In genomic region chr6:97790926-97791590, GRCh38 we compare ENCODE assay signal across 15 cellular contexts.
DNase-seq lines count a peak whose midpoint lies in the region; ATAC-seq and TF ChIP-seq lines count a peak whose summit lies in the region.
"Had no signal": no experiment of that assay in that cellular context is flagged by ENCODE, and none has a peak within 500 bp of the region (broad histone marks: within the 10 kb centered on the region; RNA-seq: fewer than 3 reads in every experiment).

No MANE protein-coding gene starts in this region.

- no peak overlapping the region for H3K4ac ChIP-seq in H9 (ENCODE audit: low read depth, low read length)
- H3K4ac ChIP-seq in neuronal stem cell (ENCODE audit: low read length): peak overlapping the region; percentile 89

- H3K56ac ChIP-seq in H9 (ENCODE audit: insufficient read length, low read depth, low read length): no peak overlapping the region

- POLR2A ChIA-PET in WTC11 (lab: Charles Lee): no interaction called here

- H2BK20ac ChIP-seq in H9 (ENCODE audit: low read depth, low read length, poor library complexity, severe bottlenecking): no peak overlapping the region

- no peaks in the 10 kb centered on the region for H3K4me1 ChIP-seq in H9 (ENCODE audit: insufficient read depth, low read length)
- H3K4me1 ChIP-seq in neuronal stem cell (ENCODE audit: control insufficient read depth in 2 of 2, insufficient read depth in 1 of 2, low read depth in 1 of 2, low read length in 2 of 2): no peaks in the 10 kb centered on the region
- H3K4me1 ChIP-seq in upper lobe of right lung: no peaks in the 10 kb centered on the region
- no peaks in the 10 kb centered on the region for H3K4me1 ChIP-seq in colonic mucosa
- no peaks in the 10 kb centered on the region for H3K4me1 ChIP-seq in body of pancreas
- H3K4me1 ChIP-seq: BE2C had no signal

- TF ChIP-seq CTCF in H9 (conservative IDR thresholded peaks at IDR 0.05): no peak
- TF ChIP-seq CTCF in WTC11 (IDR thresholded peaks at IDR 0.05): no peak
- no peak for TF ChIP-seq CTCF in upper lobe of right lung (IDR thresholded peaks at IDR 0.05)
- no peak for TF ChIP-seq CTCF in colonic mucosa (IDR thresholded peaks at IDR 0.05)
- no peak for TF ChIP-seq CTCF in body of pancreas (IDR thresholded peaks at IDR 0.05)

- CTCF ChIA-PET in WTC11 (lab: Charles Lee): no interaction called here

- H3K79me1 ChIP-seq in H9 (ENCODE audit: insufficient read depth, low read depth, low read length, poor library complexity, severe bottlenecking) (no peaks in the 10 kb centered on the region), neuronal stem cell (ENCODE audit: low read depth, low read length) (no peaks in the 10 kb centered on the region)

- H2BK15ac ChIP-seq in H9 (ENCODE audit: low read depth, low read length) (0 out of 2 replicates have a peak overlapping the region, but pooled peaks have one; percentile 52), neuronal stem cell (ENCODE audit: low read length) (peak overlapping the region; percentile 56)

- H3K36me3 Mint-ChIP-seq in H9 (ENCODE audit: insufficient read depth in 1 of 3, low read depth in 3 of 3) (peaks cover 24 to 100% (median 65%) of the 10 kb centered on the region in 3 experiments), WTC11 (peaks cover 100% of the 10 kb centered on the region)
- H3K36me3 Mint-ChIP-seq: CD4-positive, alpha-beta memory T cell had no signal

- H3K36me3 ChIP-seq in neuronal stem cell (replicated peaks in 1 of 2; ENCODE audit: control insufficient read depth in 2 of 2, insufficient read depth in 2 of 2, low read length in 2 of 2): no peaks in the 10 kb centered on the region
- H3K36me3 ChIP-seq in upper lobe of right lung: no peaks in the 10 kb centered on the region
- no peaks in the 10 kb centered on the region for H3K36me3 ChIP-seq in colonic mucosa
- H3K36me3 ChIP-seq in body of pancreas (replicated peaks in 1 of 2; ENCODE audit: insufficient read depth in 1 of 2, low read depth in 2 of 2): no peaks in the 10 kb centered on the region
- H3K36me3 ChIP-seq: BE2C had no signal

- H4K20me1 ChIP-seq in H9 (ENCODE audit: control insufficient read depth, insufficient read depth, insufficient read length): no peaks in the 10 kb centered on the region

- H3K4me2 ChIP-seq in H9 (ENCODE audit: insufficient read depth, insufficient read length, low read length) (no peak overlapping the region), neuronal stem cell (ENCODE audit: insufficient read depth, low read length, poor library complexity, severe bottlenecking) (no peak overlapping the region)

- H3K4me1 Mint-ChIP-seq in H9: peaks cover 0 to 15% of the 10 kb centered on the region in 2 experiments; a peak in 2 of 4 replicates
- H3K4me1 Mint-ChIP-seq in WTC11: peaks cover 38% of the 10 kb centered on the region
- H3K4me1 Mint-ChIP-seq: CD4-positive, alpha-beta memory T cell had no signal

- H3K23ac ChIP-seq in H9 (ENCODE audit: insufficient read length, low read depth, low read length) (no peak overlapping the region), neuronal stem cell (ENCODE audit: low read depth, low read length, poor library complexity) (peak overlapping the region; percentile 60)

- H4K8ac ChIP-seq in H9 (replicated peaks; ENCODE audit: insufficient read length, low read depth, low read length): no peak overlapping the region
- peak overlapping the region; percentile 70 for H4K8ac ChIP-seq in neuronal stem cell (ENCODE audit: low read depth, low read length)

- H3K79me2 ChIP-seq in H9 (ENCODE audit: insufficient read depth, low read length): no peaks in the 10 kb centered on the region; the same call in 1 of the 2 replicates

- H2BK120ac ChIP-seq in H9 (ENCODE audit: low read depth, low read length, poor library complexity, severe bottlenecking) (no peak overlapping the region), neuronal stem cell (ENCODE audit: low read depth, low read length) (no peak overlapping the region)

- TF ChIP-seq POLR2A in body of pancreas (IDR thresholded peaks at IDR 0.05): no peak

- no peaks in the 10 kb centered on the region for H3K23me2 ChIP-seq in H9 (ENCODE audit: insufficient read length, low read depth, low read length, poor library complexity, severe bottlenecking)

- no peak overlapping the region for H2AK5ac ChIP-seq in H9 (ENCODE audit: insufficient read length, low read length)
- H2AK5ac ChIP-seq in neuronal stem cell (ENCODE audit: low read depth, low read length): peak overlapping the region; percentile 65

- H3K27ac Mint-ChIP-seq in H9 (no peak overlapping the region; a peak in 1 of 7 replicates), WTC11 (no peak overlapping the region)

- H2AFZ ChIP-seq in H9 (ENCODE audit: low read length) (no peak overlapping the region), neuronal stem cell (ENCODE audit: low read length) (no peak overlapping the region)
- H2AFZ ChIP-seq: GM23248 had no signal

- H3K4me3 ChIP-seq in neuronal stem cell (ENCODE audit: low read length in 2 of 2): peak overlapping the region in 1 of 2 donors; percentile 69
- H3K4me3 ChIP-seq in upper lobe of right lung: no peak overlapping the region
- H3K4me3 ChIP-seq in colonic mucosa: no peak overlapping the region
- H3K4me3 ChIP-seq in body of pancreas: no peak overlapping the region
- H3K4me3 ChIP-seq: GM12878, GM23248 had no signal

- no CpG with 5 or more reads among the region's 20 CpGs for WGBS in H9 (ENCODE audit: extremely low coverage, insufficient read length, low lambda C conversion rate)
- WGBS in neuronal stem cell (ENCODE audit: extremely low coverage in 2 of 2, insufficient read length in 2 of 2, insufficient replicate concordance in 1 of 2), 2 donors: no CpG with 5 or more reads among the region's 20 CpGs
- WGBS in body of pancreas, 2 donors: 72 to 79% methylated on average over 13 to 20 of the region's 20 CpGs

- H3K27me3 ChIP-seq in H9 (ENCODE audit: insufficient read depth, low read length) (no peaks in the 10 kb centered on the region), neuronal stem cell (ENCODE audit: control insufficient read depth in 3 of 3, insufficient read depth in 3 of 3, low read depth in 1 of 3, low read length in 3 of 3) (no peaks in the 10 kb centered on the region), upper lobe of right lung (no peaks in the 10 kb centered on the region), colonic mucosa (no peaks in the 10 kb centered on the region), body of pancreas (no peaks in the 10 kb centered on the region)
- H3K27me3 ChIP-seq: BE2C had no signal

- H3K9me3 ChIP-seq in H9 (ENCODE audit: control insufficient read depth, low read depth, low read length): peaks cover 62% of the 10 kb centered on the region
- H3K9me3 ChIP-seq in neuronal stem cell (replicated peaks in 1 of 2; ENCODE audit: control insufficient read depth in 2 of 2, insufficient read depth in 1 of 2, low read depth in 1 of 2, low read length in 2 of 2): peaks cover 4 to 10% of the 10 kb centered on the region in 2 donors
- H3K9me3 ChIP-seq in upper lobe of right lung: no peaks in the 10 kb centered on the region
- H3K9me3 ChIP-seq in colonic mucosa: no peaks in the 10 kb centered on the region
- no peaks in the 10 kb centered on the region for H3K9me3 ChIP-seq in body of pancreas
- H3K9me3 ChIP-seq: BE2C had no signal

- intact Hi-C loops in upper lobe of right lung (cut with DNase I) (no loop called here), colonic mucosa (cut with DNase I) (no loop called here), body of pancreas (cut with DNase I) (no loop called here)

- ATAC-seq in WTC11 (peak; percentile 33), upper lobe of right lung (peak; percentile 17), body of pancreas (no peak)
- ATAC-seq: GM12878, HepG2 had no signal

- H2BK12ac ChIP-seq in H9 (ENCODE audit: insufficient read length, low read depth, low read length) (no peak overlapping the region), neuronal stem cell (ENCODE audit: low read length) (no peak overlapping the region)

- H3K4me3 Mint-ChIP-seq in H9 (no peak overlapping the region), WTC11 (no peak overlapping the region)
- H3K4me3 Mint-ChIP-seq: CD4-positive, alpha-beta memory T cell had no signal

- H3K9me3 Mint-ChIP-seq in H9: peaks cover 32 to 38% of the 10 kb centered on the region in 2 experiments
- H3K9me3 Mint-ChIP-seq in WTC11: peaks cover 91% of the 10 kb centered on the region

- H3K18ac ChIP-seq in H9 (ENCODE audit: insufficient read length, low read depth, low read length) (no peak overlapping the region), neuronal stem cell (ENCODE audit: low read length) (peak overlapping the region; percentile 58)

- H4K91ac ChIP-seq in H9 (ENCODE audit: insufficient read length, low read depth, low read length) (no peak overlapping the region), neuronal stem cell (ENCODE audit: low read depth, low read length, poor library complexity) (peak overlapping the region; percentile 98)

- DNase-seq in H9: no peak
- DNase-seq in WTC11 (ENCODE audit: low spot score): no peak
- DNase-seq in neuronal stem cell (ENCODE audit: low spot score): no peak
- DNase-seq in upper lobe of right lung: no peak
- DNase-seq in colonic mucosa: no peak
- no peak for DNase-seq in cortex of kidney (lab: John Stamatoyannopoulos, UW)
- DNase-seq in body of pancreas: no peak
- DNase-seq: BE2C; CD4-positive, alpha-beta memory T cell; DMS79; GM23248; H7 had no signal

- H3K27me3 Mint-ChIP-seq in H9 (ENCODE audit: low read depth) (peaks cover 9% of the 10 kb centered on the region; the same call in 1 of the 2 replicates), WTC11 (ENCODE audit: low read depth) (peaks cover 29% of the 10 kb centered on the region)
- H3K27me3 Mint-ChIP-seq: CD4-positive, alpha-beta memory T cell had no signal

- H3K9ac ChIP-seq in H9 (ENCODE audit: extremely low read depth, insufficient read length, low read length) (no peak overlapping the region), neuronal stem cell (ENCODE audit: low read depth, low read length, poor library complexity) (peak overlapping the region; percentile 37), colonic mucosa (ENCODE audit: low read depth in 2 of 2, low read length in 2 of 2) (no peak overlapping the region)
- H3K9ac ChIP-seq: GM23248 had no signal

- no peak overlapping the region for H4K5ac ChIP-seq in H9 (ENCODE audit: insufficient read length, low read depth, low read length)

- H3T11ph ChIP-seq in H9 (ENCODE audit: low read length): no peak overlapping the region

- no peak overlapping the region for H3K14ac ChIP-seq in H9 (ENCODE audit: insufficient read depth, low read length)
- H3K14ac ChIP-seq in neuronal stem cell (ENCODE audit: low read length): peak overlapping the region; percentile 77

- H2BK5ac ChIP-seq in H9 (ENCODE audit: insufficient read length, low read length): no peak overlapping the region
- no peak overlapping the region for H2BK5ac ChIP-seq in neuronal stem cell (ENCODE audit: low read length)

- H3K27ac ChIP-seq in H9 (ENCODE audit: insufficient read length, low read depth, low read length): no peak overlapping the region
- H3K27ac ChIP-seq in neuronal stem cell (replicated peaks; ENCODE audit: low read length): no peak overlapping the region
- H3K27ac ChIP-seq in upper lobe of right lung: no peak overlapping the region
- no peak overlapping the region for H3K27ac ChIP-seq in colonic mucosa
- H3K27ac ChIP-seq in body of pancreas: no peak overlapping the region
- H3K27ac ChIP-seq: C4-2B, GM23248 had no signal
